In the genomic region with DNA sequence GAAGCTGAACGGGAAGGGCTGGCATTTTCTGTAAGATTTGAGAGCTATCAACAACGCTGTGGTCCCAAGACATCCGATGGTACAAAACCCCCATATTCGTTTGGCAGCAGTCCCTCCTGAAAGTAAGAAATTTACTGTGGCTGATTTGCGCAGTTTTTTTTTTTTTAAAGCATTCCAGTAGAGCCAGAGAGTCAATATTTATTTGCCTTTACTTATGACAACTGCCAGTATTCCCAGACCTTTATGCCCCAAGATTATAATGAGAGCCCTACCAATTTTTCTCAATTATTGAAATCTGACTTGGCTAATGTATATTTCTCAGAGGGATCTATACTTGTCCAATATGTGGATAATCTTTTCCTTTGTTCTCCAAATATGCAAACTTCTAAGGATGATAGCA, we compare ENCODE assay signal across 27 cellular contexts.
"Had no signal": no experiment of that assay in that cellular context is flagged by ENCODE, and none has a peak within 500 bp of the region (broad histone marks: within the 10 kb centered on the region; RNA-seq: fewer than 3 reads in every experiment).

No MANE protein-coding gene starts in this region.

- FAIRE-seq: endometrium, endothelial cell of umbilical vein, frontal cortex had no signal

- H3K4me3 ChIP-seq: colonic mucosa, coronary artery, dorsolateral prefrontal cortex, esophagus muscularis mucosa, esophagus squamous epithelium, gastrocnemius medialis, gastroesophageal sphincter, heart left ventricle, heart right ventricle had no signal

- H3K9me3 ChIP-seq: colonic mucosa, esophagus muscularis mucosa, esophagus squamous epithelium, gastrocnemius medialis, gastroesophageal sphincter, heart left ventricle, heart right ventricle had no signal

- H3K27me3 ChIP-seq: colonic mucosa, esophagus muscularis mucosa, esophagus squamous epithelium, foreskin keratinocyte, gastrocnemius medialis, gastroesophageal sphincter, heart left ventricle had no signal

- ATAC-seq: effector memory CD8-positive, alpha-beta T cell; esophagus mucosa; foreskin keratinocyte; gastrocnemius medialis; gastroesophageal sphincter; heart left ventricle; heart right ventricle had no signal

- H3K27ac ChIP-seq: colonic mucosa, coronary artery, dorsolateral prefrontal cortex, epithelial cell of prostate, esophagus muscularis mucosa, esophagus squamous epithelium, foreskin keratinocyte, gastrocnemius medialis, gastroesophageal sphincter, heart left ventricle, heart right ventricle had no signal

- DNase-seq: colonic mucosa; cortex of kidney; dermis blood vessel endothelial cell; dorsolateral prefrontal cortex; effector CD4-positive, alpha-beta T cell; effector CD8-positive, alpha-beta T cell; effector memory CD4-positive, alpha-beta T cell; effector memory CD8-positive, alpha-beta T cell; endodermal cell; erythroblast; esophagus squamous epithelium; foreskin fibroblast; foreskin keratinocyte; foreskin melanocyte; gastrocnemius medialis; glutamatergic neuron; head of caudate nucleus; heart left ventricle; heart right ventricle had no signal

- H3K4me1 ChIP-seq: colonic mucosa, esophagus squamous epithelium, gastrocnemius medialis had no signal

- H3K36me3 ChIP-seq: colonic mucosa, esophagus muscularis mucosa, esophagus squamous epithelium, gastrocnemius medialis, gastroesophageal sphincter, heart left ventricle, heart right ventricle had no signal
